Comparison of ENCODE assay signal across 1 cellular context in the genomic region with DNA sequence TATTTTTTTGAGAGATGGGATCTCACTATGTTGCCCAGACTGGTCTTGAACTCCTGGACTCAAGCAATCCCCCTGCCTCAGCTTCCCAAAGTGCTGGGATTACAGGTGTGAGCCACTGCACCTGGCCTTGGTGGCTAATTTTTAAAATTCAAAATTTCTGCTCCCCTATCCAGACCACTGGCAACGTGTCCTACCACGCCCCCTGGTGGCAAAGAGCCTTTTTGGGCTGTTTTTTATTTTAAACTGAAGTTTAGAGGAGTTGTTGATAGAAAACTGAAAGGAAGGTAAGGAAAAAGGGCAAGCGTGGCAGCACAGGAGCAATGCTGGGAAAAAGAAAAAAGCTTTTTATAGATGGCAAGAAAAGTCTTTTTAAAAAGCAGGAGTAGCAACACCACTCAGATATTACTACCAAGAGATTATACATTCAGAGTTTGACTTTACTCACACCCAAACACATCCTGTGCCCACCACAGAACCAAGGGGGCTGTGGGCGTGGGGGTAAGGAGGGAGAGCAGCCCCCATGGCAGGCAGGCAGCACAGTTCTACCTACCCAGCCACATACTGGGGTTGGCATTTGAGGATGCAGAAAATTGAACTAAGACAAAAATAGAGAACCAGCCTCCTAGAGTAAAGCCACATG.
TF ChIP-seq lines count a peak whose summit lies in the region.

No MANE protein-coding gene starts in this region.

TF ChIP-seq in endothelial cell of umbilical vein, 7 proteins besides CTCF, POLR2A, EP300 and RAD21:
- TF ChIP-seq, protein P1, sequence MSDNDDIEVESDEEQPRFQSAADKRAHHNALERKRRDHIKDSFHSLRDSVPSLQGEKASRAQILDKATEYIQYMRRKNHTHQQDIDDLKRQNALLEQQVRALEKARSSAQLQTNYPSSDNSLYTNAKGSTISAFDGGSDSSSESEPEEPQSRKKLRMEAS (IDR thresholded peaks at IDR 0.05; ENCODE audit: insufficient read depth, insufficient read length) = no peak
- TF ChIP-seq FOS (IDR thresholded peaks at IDR 0.05; ENCODE audit: borderline replicate concordance, insufficient read depth, low read length) (no peak), POLR2AphosphoS5 (IDR thresholded peaks at IDR 0.05; ENCODE audit: insufficient read depth, low read depth, low read length) (no peak), MYC (IDR thresholded peaks at IDR 0.05; ENCODE audit: low read depth, low read length) (no peak), GATA2 (IDR thresholded peaks at IDR 0.05; ENCODE audit: insufficient read depth, insufficient read length, low read depth, low read length) (no peak), EZH2 (IDR thresholded peaks at IDR 0.05; ENCODE audit: borderline replicate concordance, low read depth, low read length, severe bottlenecking) (no peak)
